20 cellular contexts compared by ENCODE assay signal in the genomic region with DNA sequence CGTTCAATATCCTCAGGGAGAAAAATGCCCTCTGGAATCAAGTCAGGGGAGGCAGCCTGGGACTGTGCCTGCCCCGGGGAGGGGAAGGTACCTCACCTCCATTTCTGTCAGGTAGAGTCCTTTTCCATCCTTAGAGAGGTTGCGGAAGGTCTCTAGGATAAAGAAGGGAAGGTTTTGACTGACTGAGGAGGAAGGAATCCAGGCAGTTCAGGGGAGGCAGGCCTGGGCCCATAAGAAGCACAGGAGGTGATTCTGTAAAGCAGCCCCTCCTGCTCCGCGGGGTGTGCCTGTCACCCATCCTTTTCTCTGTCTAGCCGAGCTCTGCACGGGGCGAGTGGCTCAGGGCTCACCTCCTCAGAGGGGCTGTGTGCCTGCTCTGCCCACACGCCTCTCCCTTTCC.
"Had no signal": no experiment of that assay in that cellular context is flagged by ENCODE, and none has a peak within 500 bp of the region (broad histone marks: within the 10 kb centered on the region; RNA-seq: fewer than 3 reads in every experiment).

No MANE protein-coding gene starts in this region.

- H3K4me3 Mint-ChIP-seq: nephron; stimulated activated naive B cell treated with anti-CD40 and anti-IgM and Interleukin-4, amounts not matched to agents 10 μg/mL and 1 μg/mL and 100 μg/mL, for 72 hours had no signal

- H3K9me3 Mint-ChIP-seq: nephron; stimulated activated naive B cell treated with anti-CD40 and anti-IgM and Interleukin-4, amounts not matched to agents 10 μg/mL and 1 μg/mL and 100 μg/mL, for 72 hours had no signal

- H3K27me3 ChIP-seq: gastrocnemius medialis, ovary, thyroid gland had no signal

- H3K9me3 ChIP-seq: gastrocnemius medialis, left lung, ovary, psoas muscle, stomach, thyroid gland had no signal

- ATAC-seq: esophagus mucosa; gastrocnemius medialis; left cardiac atrium; left lung; psoas muscle; right cardiac atrium; stimulated activated naive B cell treated with anti-CD40 and anti-IgM and Interleukin-4, amounts not matched to agents 10 μg/mL and 1 μg/mL and 100 μg/mL, for 72 hours had no signal

- H3K27ac ChIP-seq: gastrocnemius medialis, left lung, ovary, psoas muscle, skin epidermis, stomach, thyroid gland had no signal

- H3K27me3 Mint-ChIP-seq: stimulated activated naive B cell treated with anti-CD40 and anti-IgM and Interleukin-4, amounts not matched to agents 10 μg/mL and 1 μg/mL and 100 μg/mL, for 72 hours had no signal

- H3K4me3 ChIP-seq: gastrocnemius medialis, left lung, ovary, psoas muscle, skin epidermis, stomach, thyroid gland had no signal

- DNase-seq: cerebellar nuclear complex; cortex of kidney; effector CD4-positive, alpha-beta T cell; foreskin fibroblast; gastrocnemius medialis; left cardiac atrium; left lung; occipital lobe; ovary; psoas muscle; right cardiac atrium; stimulated activated CD4-positive, alpha-beta T cell treated with anti-CD3 and anti-CD28 coated beads, Interleukin-15, amount 100 ng/mL, for 24 hours; stimulated activated CD4-positive, alpha-beta T cell treated with anti-CD3 and anti-CD28 coated beads, Interleukin-2, amount 100 ng/mL, for 48 hours; stimulated activated naive B cell treated with anti-CD40 and anti-IgM and Interleukin-4, amounts not matched to agents 10 μg/mL and 1 μg/mL and 100 μg/mL, for 72 hours; stomach; thyroid gland; trophoblast cell had no signal

- H3K4me1 ChIP-seq: gastrocnemius medialis, left lung, psoas muscle, stomach, thyroid gland had no signal

- H3K36me3 ChIP-seq: gastrocnemius medialis, left lung, ovary, thyroid gland had no signal

- H3K27ac Mint-ChIP-seq: nephron; stimulated activated naive B cell treated with anti-CD40 and anti-IgM and Interleukin-4, amounts not matched to agents 10 μg/mL and 1 μg/mL and 100 μg/mL, for 72 hours had no signal

- H3K4me1 Mint-ChIP-seq: nephron; stimulated activated naive B cell treated with anti-CD40 and anti-IgM and Interleukin-4, amounts not matched to agents 10 μg/mL and 1 μg/mL and 100 μg/mL, for 72 hours had no signal
